In genomic region chr1:226711976-226712778, GRCh38 we compare ENCODE assay signal across 8 cellular contexts. TPM values are rescaled to one million over a fixed set of nuclear protein-coding genes. Genes with fewer than 3 reads are reported as not detected.
A peak's percentile ranks its signal among the peaks of the same experiment; 100 is the strongest.
DNase-seq lines count a peak whose midpoint lies in the region; ATAC-seq and TF ChIP-seq lines count a peak whose summit lies in the region.

No MANE protein-coding gene starts in this region.

- ATAC-seq in GM19043 (IDR thresholded peaks at IDR 0.05; ENCODE audit: low read depth, unreplicated experiment) (peak; percentile 88), HG02943 (IDR thresholded peaks at IDR 0.05; ENCODE audit: low read depth, unreplicated experiment) (peak; percentile 78), sciatic nerve (peak; percentile 2), HG03439 (IDR thresholded peaks at IDR 0.05; ENCODE audit: unreplicated experiment) (no peak)

- H3K4me3 ChIP-seq in HAP-1 (no peak overlapping the region), esophagus muscularis mucosa (no peak overlapping the region)

- intact Hi-C loops in sciatic nerve (cut with DNase I) = no loop called here
- intact Hi-C loops in esophagus muscularis mucosa (cut with DNase I) = no loop called here

- TF ChIP-seq CTCF in esophagus muscularis mucosa (IDR thresholded peaks at IDR 0.05) = no peak

- no peak for TF ChIP-seq EP300 in esophagus muscularis mucosa (IDR thresholded peaks at IDR 0.05)

- 67% methylated on average over 20 of the region's 22 CpGs for WGBS in esophagus muscularis mucosa

- H3K36me3 ChIP-seq in HAP-1 (replicated peaks) = no peaks in the 10 kb centered on the region
- peaks cover 0 to 4% (median 0%) of the 10 kb centered on the region in 4 donors for H3K36me3 ChIP-seq in esophagus muscularis mucosa

- peak overlapping the region in 1 of 4 donors; percentile 100 for H3K27ac ChIP-seq in esophagus muscularis mucosa (replicated peaks in 1 of 4)

- DNase-seq in activated CD4-positive, alpha-beta T cell treated with anti-CD3 and anti-CD28 coated beads, Interleukin-2, amount 50 U/mL, for 48 hours = peak; percentile 51 to 67
- DNase-seq in sciatic nerve (ENCODE audit: low spot score) = peak; percentile 51
- no peak for DNase-seq in dedifferentiated amniotic fluid mesenchymal stem cell (ENCODE audit: extremely low spot score)
- no peak for DNase-seq in HAP-1 (ENCODE audit: low spot score in 2 of 2)
- no peak for DNase-seq in esophagus muscularis mucosa (ENCODE audit: extremely low spot score)

- TF ChIP-seq POLR2A in esophagus muscularis mucosa (IDR thresholded peaks at IDR 0.05; ENCODE audit: low read depth) = no peak

- in situ Hi-C loops in HAP-1 (cut with MboI; ENCODE audit: low sequenced_read_pairs) = no loop called here

- H3K4me1 ChIP-seq in HAP-1 = peaks cover 7% of the 10 kb centered on the region
- H3K4me1 ChIP-seq in esophagus muscularis mucosa = peaks cover 65 to 96% (median 93%) of the 10 kb centered on the region in 4 donors

- H3K27me3 ChIP-seq in HAP-1 (ENCODE audit: low read depth) (no peaks in the 10 kb centered on the region), esophagus muscularis mucosa (no peaks in the 10 kb centered on the region)

- H3K9me3 ChIP-seq in HAP-1 = no peaks in the 10 kb centered on the region
- H3K9me3 ChIP-seq in esophagus muscularis mucosa = no peaks in the 10 kb centered on the region

RNA-seq across cellular contexts. Expression of gene ITPKB, which starts 26.9 kb away (rescaled TPM):
- total RNA-seq in sciatic nerve (81.2 TPM), esophagus muscularis mucosa (100 to 1,000 TPM in 2 of 4 donors, 10 to 100 TPM in 2; 71.1 to 156 (median 116) TPM)

Comparison
In these comparisons a context has a peak if more than half of its experiments do, and no peak if none do; other contexts are left out.
1. DNase-seq: peak in activated CD4-positive, alpha-beta T cell treated with anti-CD3 and anti-CD28 coated beads, Interleukin-2, amount 50 U/mL, for 48 hours (2 of 2) and sciatic nerve (single experiment); none in dedifferentiated amniotic fluid mesenchymal stem cell (single experiment), HAP-1 (0 of 2) and esophagus muscularis mucosa (single experiment).